ENCODE assay signal across 8 cellular contexts in genomic region chr14:30223385-30223785, GRCh38.
DNase-seq lines count a peak whose midpoint lies in the region; ATAC-seq and TF ChIP-seq lines count a peak whose summit lies in the region.

No MANE protein-coding gene starts in this region.

- intact Hi-C loops in heart right ventricle (cut with DNase I), result loop anchor here in 1 of 10 donors (5.0 kb wide), 1 partner anchor 49 kb away; no protein-coding TSS in a partner anchor
- intact Hi-C loops in stomach (cut with DNase I; ENCODE audit: low total_unique reads), result no loop called here

- no peak overlapping the region for H2AK5ac ChIP-seq in neuronal stem cell (ENCODE audit: low read depth, low read length)

- H3K4me2 ChIP-seq in neuronal stem cell (ENCODE audit: insufficient read depth, low read length, poor library complexity, severe bottlenecking), result no peak overlapping the region

- peak; percentile 57 to 92 (median 72) for ATAC-seq in heart right ventricle
- no peak for ATAC-seq in HG02588 (IDR thresholded peaks at IDR 0.05; ENCODE audit: unreplicated experiment)

- WGBS in heart right ventricle, 2 donors, result 42 to 48% methylated on average over 2 of the region's 2 CpGs
- 13 to 42% (median 19%) methylated on average over 2 of the region's 2 CpGs for WGBS in stomach, 5 donors
- no CpG with 5 or more reads among the region's 2 CpGs for WGBS in neuronal stem cell (ENCODE audit: extremely low coverage in 2 of 2, insufficient read length in 2 of 2, insufficient replicate concordance in 1 of 2), 2 donors

- H3K18ac ChIP-seq in neuronal stem cell (ENCODE audit: low read length), result no peak overlapping the region

- no peak overlapping the region for H4K91ac ChIP-seq in neuronal stem cell (ENCODE audit: low read depth, low read length, poor library complexity)

- H3K9ac ChIP-seq in neuronal stem cell (ENCODE audit: low read depth, low read length, poor library complexity), result no peak overlapping the region

- H3K27ac ChIP-seq in heart right ventricle, result peak overlapping the region in 1 of 10 donors; percentile 50
- H3K27ac ChIP-seq in stomach, result peak overlapping the region in 3 of 5 donors; percentile 59 to 69 (median 69)
- H3K27ac ChIP-seq in neuronal stem cell (replicated peaks; ENCODE audit: low read length), result no peak overlapping the region

- no peak overlapping the region for H3K23ac ChIP-seq in neuronal stem cell (ENCODE audit: low read depth, low read length, poor library complexity)

- no peak for TF ChIP-seq EP300 in stomach (IDR thresholded peaks at IDR 0.05)

- DNase-seq in HFF-Myc (ENCODE audit: extremely low read depth, low read depth), result peak; percentile 85
- peak; percentile 66 to 87 for DNase-seq in SHP77 (lab: John Stamatoyannopoulos, UW)
- DNase-seq in heart right ventricle, result peak; percentile 21 to 32
- peak; percentile 90 for DNase-seq in stomach
- no peak for DNase-seq in neuronal stem cell (ENCODE audit: low spot score)
- DNase-seq in NOMO-1 (lab: John Stamatoyannopoulos, UW; ENCODE audit: unreplicated experiment in 2 of 2), result no peak
- no peak for DNase-seq in activated CD4-positive, alpha-beta T cell treated with anti-CD3 and anti-CD28 coated beads for 48 hours

- H4K8ac ChIP-seq in neuronal stem cell (ENCODE audit: low read depth, low read length), result no peak overlapping the region

- H2BK120ac ChIP-seq in neuronal stem cell (ENCODE audit: low read depth, low read length), result no peak overlapping the region

- TF ChIP-seq POLR2A in stomach (IDR thresholded peaks at IDR 0.05), result no peak

- H3K27me3 ChIP-seq in heart right ventricle (no peaks in the 10 kb centered on the region), stomach (no peaks in the 10 kb centered on the region), neuronal stem cell (ENCODE audit: control insufficient read depth in 3 of 3, insufficient read depth in 3 of 3, low read depth in 1 of 3, low read length in 3 of 3) (no peaks in the 10 kb centered on the region)

- no peaks in the 10 kb centered on the region for H3K9me3 ChIP-seq in heart right ventricle
- no peaks in the 10 kb centered on the region for H3K9me3 ChIP-seq in stomach
- no peaks in the 10 kb centered on the region for H3K9me3 ChIP-seq in neuronal stem cell (replicated peaks in 1 of 2; ENCODE audit: control insufficient read depth in 2 of 2, insufficient read depth in 1 of 2, low read depth in 1 of 2, low read length in 2 of 2)

- no peak overlapping the region for H3K14ac ChIP-seq in neuronal stem cell (ENCODE audit: low read length)

- H2BK15ac ChIP-seq in neuronal stem cell (ENCODE audit: low read length), result no peak overlapping the region

- H3K4ac ChIP-seq in neuronal stem cell (ENCODE audit: low read length), result no peak overlapping the region

- H3K36me3 ChIP-seq in heart right ventricle (no peaks in the 10 kb centered on the region), stomach (no peaks in the 10 kb centered on the region), neuronal stem cell (replicated peaks in 1 of 2; ENCODE audit: control insufficient read depth in 2 of 2, insufficient read depth in 2 of 2, low read length in 2 of 2) (no peaks in the 10 kb centered on the region)

- H2BK5ac ChIP-seq in neuronal stem cell (ENCODE audit: low read length), result no peak overlapping the region

- H2AFZ ChIP-seq in neuronal stem cell (ENCODE audit: low read length), result no peak overlapping the region

- peaks cover 0 to 51% (median 16%) of the 10 kb centered on the region in 9 donors for H3K4me1 ChIP-seq in heart right ventricle
- H3K4me1 ChIP-seq in stomach, result peaks cover 29 to 67% (median 47%) of the 10 kb centered on the region in 4 donors
- H3K4me1 ChIP-seq in neuronal stem cell (ENCODE audit: control insufficient read depth in 2 of 2, insufficient read depth in 1 of 2, low read depth in 1 of 2, low read length in 2 of 2), result peaks cover 0 to 1% of the 10 kb centered on the region in 2 donors

- H2BK12ac ChIP-seq in neuronal stem cell (ENCODE audit: low read length), result no peak overlapping the region

- TF ChIP-seq CTCF in HFF-Myc (IDR thresholded peaks at IDR 0.05; ENCODE audit: low read depth, low read length, missing control alignments) (no peak), heart right ventricle (IDR thresholded peaks at IDR 0.05) (no peak), stomach (IDR thresholded peaks at IDR 0.05) (no peak)

- H3K79me1 ChIP-seq in neuronal stem cell (ENCODE audit: low read depth, low read length), result no peaks in the 10 kb centered on the region

- H3K4me3 ChIP-seq in HFF-Myc (replicated peaks; ENCODE audit: low read depth, low read length), result no peak overlapping the region
- no peak overlapping the region for H3K4me3 ChIP-seq in heart right ventricle
- no peak overlapping the region for H3K4me3 ChIP-seq in stomach
- no peak overlapping the region for H3K4me3 ChIP-seq in neuronal stem cell (ENCODE audit: low read length in 2 of 2)

Comparison
In these comparisons a context has a peak if more than half of its experiments do, and no peak if none do; other contexts are left out.
1. DNase-seq: peak in HFF-Myc (single experiment), SHP77 (2 of 2), heart right ventricle (2 of 2) and stomach (single experiment); none in neuronal stem cell (single experiment), NOMO-1 (0 of 2) and activated CD4-positive, alpha-beta T cell treated with anti-CD3 and anti-CD28 coated beads for 48 hours (single experiment).